Comparison of ENCODE assay signal across 9 cellular contexts in the genomic region with DNA sequence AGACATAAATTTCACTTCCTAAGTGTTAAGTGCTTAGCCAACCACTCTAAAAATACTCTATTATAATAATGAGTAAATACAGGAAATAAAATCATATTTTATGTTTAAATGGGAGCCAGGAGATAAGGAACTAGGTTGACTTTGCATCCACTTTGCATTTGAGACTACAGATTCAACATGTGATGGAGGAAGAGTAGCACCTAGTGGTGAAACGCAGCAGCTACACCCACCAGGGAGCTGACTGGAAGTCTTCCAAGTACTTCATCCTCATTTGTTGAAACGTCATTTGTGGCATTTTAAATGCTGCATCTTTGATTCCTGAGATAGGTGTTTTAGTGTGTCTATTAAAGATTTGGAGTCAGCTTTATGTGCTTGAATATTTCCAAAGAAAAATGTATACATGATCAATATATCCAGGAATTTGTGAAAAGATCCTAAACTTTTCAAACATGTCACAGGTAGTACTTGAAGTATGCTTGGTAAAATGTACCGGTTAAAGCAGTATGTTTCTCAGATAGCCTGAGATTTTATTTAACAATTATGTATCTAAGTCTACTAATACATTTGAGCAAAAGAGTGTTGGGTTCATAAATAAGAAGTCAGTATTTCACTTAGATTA. TPM values are rescaled to one million over a fixed set of nuclear protein-coding genes. Genes with fewer than 3 reads are reported as not detected.
A peak's percentile ranks its signal among the peaks of the same experiment; 100 is the strongest.
DNase-seq lines count a peak whose midpoint lies in the region; ATAC-seq and TF ChIP-seq lines count a peak whose summit lies in the region.
"Had no signal": no experiment of that assay in that cellular context is flagged by ENCODE, and none has a peak within 500 bp of the region (broad histone marks: within the 10 kb centered on the region; RNA-seq: fewer than 3 reads in every experiment).

No MANE protein-coding gene starts in this region.

- peaks cover 5% of the 10 kb centered on the region; the same call in 1 of the 2 replicates for H3K9me3 ChIP-seq in OCI-LY1 (ENCODE audit: low read length)
- H3K9me3 ChIP-seq in stomach = peaks cover 0 to 11% (median 8%) of the 10 kb centered on the region in 4 donors

- no peak overlapping the region for H3K9ac ChIP-seq in OCI-LY1 (ENCODE audit: low read length)

- H3K9me3 Mint-ChIP-seq in naive thymus-derived CD8-positive, alpha-beta T cell = peaks cover 7 to 16% (median 9%) of the 10 kb centered on the region in 9 donors

- H3K36me3 ChIP-seq in OCI-LY1 (ENCODE audit: insufficient read depth, low read length) = no peaks in the 10 kb centered on the region
- no peaks in the 10 kb centered on the region for H3K36me3 ChIP-seq in stomach

- H3K36me3 Mint-ChIP-seq in naive thymus-derived CD8-positive, alpha-beta T cell = peaks cover 0 to 12% (median 11%) of the 10 kb centered on the region in 3 donors
- H3K36me3 Mint-ChIP-seq: activated naive CD8-positive, alpha-beta T cell had no signal

- H3K79me2 ChIP-seq in OCI-LY1 (ENCODE audit: insufficient read depth, low read length) = no peaks in the 10 kb centered on the region

- 24 to 29% (median 25%) methylated on average over 3 of the region's 3 CpGs for WGBS in stomach, 5 donors

- TF ChIP-seq CTCF in HL-60 (IDR thresholded peaks at IDR 0.05; ENCODE audit: insufficient read depth, low read length) = peak; percentile 100
- TF ChIP-seq CTCF in OCI-LY1 (IDR thresholded peaks at IDR 0.05; ENCODE audit: low read length) = peak; percentile 100
- TF ChIP-seq CTCF in epithelial cell of esophagus (IDR thresholded peaks at IDR 0.05; ENCODE audit: insufficient read depth, low read depth, low read length, missing control alignments) = peak; percentile 100
- TF ChIP-seq CTCF in stomach (IDR thresholded peaks at IDR 0.05) = peak in 5 of 7 experiments; percentile 90 to 98 (median 97)

- TF ChIP-seq POLR2A in stomach (IDR thresholded peaks at IDR 0.05) = no peak

- no peak overlapping the region for H3K4me2 ChIP-seq in OCI-LY1 (ENCODE audit: low read length)

- peak; percentile 38 for DNase-seq in DMS114 treated with DMSO at 0.1 percent for 48 hours (lab: John Stamatoyannopoulos, UW; ENCODE audit: unreplicated experiment)
- peak in 1 of 2 experiments; percentile 81 for DNase-seq in HL-60 (ENCODE audit: low read depth in 1 of 2, low spot score in 1 of 2)
- DNase-seq in activated CD8-positive, alpha-beta memory T cell treated with anti-CD3 and anti-CD28 coated beads, Interleukin-2, amount 50 U/mL, for 48 hours = peak; percentile 69
- peak; percentile 86 for DNase-seq in epithelial cell of esophagus (ENCODE audit: low read depth)
- DNase-seq in naive thymus-derived CD8-positive, alpha-beta T cell = peak; percentile 28 to 83 (median 64)
- DNase-seq in stomach = peak; percentile 69

- no peak overlapping the region for H3K4me3 Mint-ChIP-seq in naive thymus-derived CD8-positive, alpha-beta T cell
- H3K4me3 Mint-ChIP-seq: activated naive CD8-positive, alpha-beta T cell had no signal

- no peak for TF ChIP-seq EP300 in stomach (IDR thresholded peaks at IDR 0.05)

- no peak overlapping the region for H3K27ac Mint-ChIP-seq in naive thymus-derived CD8-positive, alpha-beta T cell
- H3K27ac Mint-ChIP-seq: activated naive CD8-positive, alpha-beta T cell had no signal

- no peaks in the 10 kb centered on the region for H4K20me1 ChIP-seq in OCI-LY1 (ENCODE audit: insufficient read depth, low read length)

- POLR2A ChIA-PET in naive thymus-derived CD8-positive, alpha-beta T cell (lab: Charles Lee) = interaction anchor here (0.6 to 1.5 kb wide), 2 partner anchors 18 to 89 kb away, joined by 3 to 6 read pairs; a partner anchor contains a TSS

- H3K9me2 ChIP-seq in OCI-LY1 (ENCODE audit: low read depth, low read length) = no peaks in the 10 kb centered on the region

- no peaks in the 10 kb centered on the region for H3K4me1 Mint-ChIP-seq in naive thymus-derived CD8-positive, alpha-beta T cell

- no peaks in the 10 kb centered on the region for H3K4me1 ChIP-seq in OCI-LY1 (ENCODE audit: insufficient read depth, low read length, severe bottlenecking)
- H3K4me1 ChIP-seq in stomach = peaks cover 0 to 7% (median 0%) of the 10 kb centered on the region in 4 donors

- H3F3A ChIP-seq in OCI-LY1 (ENCODE audit: insufficient read depth, low read length) = no peaks in the 10 kb centered on the region

- intact Hi-C loops in stomach (cut with DNase I; ENCODE audit: low total_unique reads) = loop anchor here (5.0 kb wide), 1 partner anchor 1031 kb away; no protein-coding TSS in a partner anchor

- peak; percentile 98 for ATAC-seq in GM21390 (IDR thresholded peaks at IDR 0.05; ENCODE audit: unreplicated experiment)
- ATAC-seq in naive thymus-derived CD8-positive, alpha-beta T cell = peak; percentile 83 to 92

- no peak overlapping the region for H2AFZ ChIP-seq in OCI-LY1 (ENCODE audit: low read length)

- H3K27me3 ChIP-seq in HL-60 (ENCODE audit: insufficient read depth, poor library complexity, severe bottlenecking) (peaks cover 3% of the 10 kb centered on the region), OCI-LY1 (ENCODE audit: insufficient read depth, low read length) (no peaks in the 10 kb centered on the region), stomach (no peaks in the 10 kb centered on the region)

- H3K27ac ChIP-seq in HL-60 (replicated peaks) (no peak overlapping the region), OCI-LY1 (ENCODE audit: low read depth, low read length, poor library complexity, severe bottlenecking) (no peak overlapping the region), stomach (no peak overlapping the region)

- no peak overlapping the region for H3K4me3 ChIP-seq in HL-60 (replicated peaks; ENCODE audit: insufficient read depth, low read length)
- no peak overlapping the region for H3K4me3 ChIP-seq in OCI-LY1 (ENCODE audit: low read depth, low read length, poor library complexity, severe bottlenecking)
- H3K4me3 ChIP-seq in epithelial cell of esophagus (ENCODE audit: low read length) = no peak overlapping the region
- no peak overlapping the region for H3K4me3 ChIP-seq in stomach

- peaks cover 0 to 12% (median 7%) of the 10 kb centered on the region in 5 donors for H3K27me3 Mint-ChIP-seq in naive thymus-derived CD8-positive, alpha-beta T cell

RNA-seq across cellular contexts. Expression of a gene that starts 17.4 kb away (rescaled TPM):
- total RNA-seq in naive thymus-derived CD8-positive, alpha-beta T cell = 10 to 100 TPM; 12.8 to 14.0 TPM
- polyA plus RNA-seq in naive thymus-derived CD8-positive, alpha-beta T cell = under 1 TPM; 0.29 to 0.58 (median 0.43) TPM
- 100 to 1,000 TPM in 1 of 5 donors, 10 to 100 TPM in 4; 13.3 to 115 (median 63.6) TPM for total RNA-seq in stomach
- polyA plus RNA-seq in stomach = 10 to 100 TPM in 2 of 3 donors, 1 to 10 TPM in 1; 9.5 to 18.6 (median 18.6) TPM

RNA-seq across cellular contexts. Expression of a gene that starts 44.7 kb away (rescaled TPM):
- not detected for total RNA-seq in naive thymus-derived CD8-positive, alpha-beta T cell
- polyA plus RNA-seq in naive thymus-derived CD8-positive, alpha-beta T cell = not detected
- not detected for total RNA-seq in stomach
- polyA plus RNA-seq in stomach = under 1 TPM in 1 of 3 donors, not detected in 2; 0.05 TPM
